Comparison of ENCODE assay signal across 17 cellular contexts in genomic region chr17:1053661-1054360, GRCh38.
"Had no signal": no experiment of that assay in that cellular context is flagged by ENCODE, and none has a peak within 500 bp of the region (broad histone marks: within the 10 kb centered on the region; RNA-seq: fewer than 3 reads in every experiment).

No MANE protein-coding gene starts in this region.

- ATAC-seq: activated CD4-positive, alpha-beta T cell treated with anti-CD3 and anti-CD28 coated beads for 36 hours; naive thymus-derived CD4-positive, alpha-beta T cell had no signal

- DNase-seq: activated CD4-positive, alpha-beta memory T cell treated with anti-CD3 and anti-CD28 coated beads for 36 hours; activated CD4-positive, alpha-beta T cell treated with anti-CD3 and anti-CD28 coated beads for 36 hours; activated CD8-positive, alpha-beta memory T cell treated with anti-CD3 and anti-CD28 coated beads, Interleukin-2, amount 10 ng/mL, durations not matched to agents 7 days and 5 days; activated naive CD4-positive, alpha-beta T cell treated with anti-CD3 and anti-CD28 coated beads, Interleukin-2, amount 10 ng/mL, durations not matched to agents 7 days and 5 days; activated T-cell treated with anti-CD3 and anti-CD28 coated beads, Interleukin-2, amount 50 U/mL, for 24 hours; esophagus squamous epithelium; mammary epithelial cell; naive thymus-derived CD4-positive, alpha-beta T cell; occipital lobe; SK-N-SH; stimulated activated CD4-positive, alpha-beta T cell treated with anti-CD3 and anti-CD28 coated beads, Interleukin-4, amount 100 ng/mL, for 24 hours; stimulated activated naive CD4-positive, alpha-beta T cell treated with Interleukin-2 at 50 U/mL for 16 hours; substantia nigra; T-helper 1 cell; transverse colon had no signal

- H3K4me3 ChIP-seq: coronary artery, esophagus squamous epithelium, skin epidermis, transverse colon had no signal

- H3K9me3 ChIP-seq: esophagus squamous epithelium, SK-N-SH, transverse colon had no signal

- H3K4me1 ChIP-seq: transverse colon had no signal

- H3K27ac ChIP-seq: coronary artery, esophagus squamous epithelium, skin epidermis, transverse colon had no signal

- H3K9ac ChIP-seq: SK-N-SH had no signal

- H3K4me1 Mint-ChIP-seq: activated CD4-positive, alpha-beta T cell treated with anti-CD3 and anti-CD28 coated beads for 36 hours; activated naive CD4-positive, alpha-beta T cell treated with anti-CD3 and anti-CD28 coated beads, Interleukin-2, amount 10 ng/mL, durations not matched to agents 7 days and 5 days had no signal

- H3K9me3 Mint-ChIP-seq: activated CD4-positive, alpha-beta memory T cell treated with anti-CD3 and anti-CD28 coated beads for 36 hours; activated naive CD4-positive, alpha-beta T cell treated with anti-CD3 and anti-CD28 coated beads, Interleukin-2, amount 10 ng/mL, durations not matched to agents 7 days and 5 days; activated T-cell treated with anti-CD3 and anti-CD28 coated beads, Interleukin-2, amount 50 U/mL, for 24 hours had no signal

- H3K4me3 Mint-ChIP-seq: activated CD4-positive, alpha-beta memory T cell treated with anti-CD3 and anti-CD28 coated beads for 36 hours; activated CD4-positive, alpha-beta T cell treated with anti-CD3 and anti-CD28 coated beads for 36 hours; activated CD8-positive, alpha-beta memory T cell treated with anti-CD3 and anti-CD28 coated beads, Interleukin-2, amount 10 ng/mL, durations not matched to agents 7 days and 5 days; activated naive CD4-positive, alpha-beta T cell treated with anti-CD3 and anti-CD28 coated beads, Interleukin-2, amount 10 ng/mL, durations not matched to agents 7 days and 5 days; activated T-cell treated with anti-CD3 and anti-CD28 coated beads, Interleukin-2, amount 50 U/mL, for 24 hours; naive thymus-derived CD4-positive, alpha-beta T cell had no signal

- H3K27me3 Mint-ChIP-seq: activated CD4-positive, alpha-beta memory T cell treated with anti-CD3 and anti-CD28 coated beads for 36 hours; activated CD4-positive, alpha-beta T cell treated with anti-CD3 and anti-CD28 coated beads for 36 hours; activated CD8-positive, alpha-beta memory T cell treated with anti-CD3 and anti-CD28 coated beads, Interleukin-2, amount 10 ng/mL, durations not matched to agents 7 days and 5 days; activated naive CD4-positive, alpha-beta T cell treated with anti-CD3 and anti-CD28 coated beads, Interleukin-2, amount 10 ng/mL, durations not matched to agents 7 days and 5 days; activated T-cell treated with anti-CD3 and anti-CD28 coated beads, Interleukin-2, amount 50 U/mL, for 24 hours; naive thymus-derived CD4-positive, alpha-beta T cell had no signal

- H3K27ac Mint-ChIP-seq: activated CD4-positive, alpha-beta memory T cell treated with anti-CD3 and anti-CD28 coated beads for 36 hours; activated CD4-positive, alpha-beta T cell treated with anti-CD3 and anti-CD28 coated beads for 36 hours; activated CD8-positive, alpha-beta memory T cell treated with anti-CD3 and anti-CD28 coated beads, Interleukin-2, amount 10 ng/mL, durations not matched to agents 7 days and 5 days; activated naive CD4-positive, alpha-beta T cell treated with anti-CD3 and anti-CD28 coated beads, Interleukin-2, amount 10 ng/mL, durations not matched to agents 7 days and 5 days; activated T-cell treated with anti-CD3 and anti-CD28 coated beads, Interleukin-2, amount 50 U/mL, for 24 hours had no signal

- H3K27me3 ChIP-seq: esophagus squamous epithelium, transverse colon had no signal
